Comparison of ENCODE assay signal across 8 cellular contexts in genomic region chr12:93571854-93572711, GRCh38. TPM values are rescaled to one million over a fixed set of nuclear protein-coding genes. Genes with fewer than 3 reads are reported as not detected.
DNase-seq lines count a peak whose midpoint lies in the region; ATAC-seq and TF ChIP-seq lines count a peak whose summit lies in the region.

Gene SOCS2, plus strand, starts transcription at chr12:93572675. Its CDS starts 223 bp downstream, at chr12:93572898.

- no peaks in the 10 kb centered on the region for H3K9me3 ChIP-seq in CD4-positive, alpha-beta T cell (ENCODE audit: control insufficient read depth, low read length)
- H3K9me3 ChIP-seq in RWPE2 (ENCODE audit: severe bottlenecking) (no peaks in the 10 kb centered on the region), iPS DF 6.9 (ENCODE audit: control insufficient read depth, insufficient read depth, low read length) (no peaks in the 10 kb centered on the region)

- intact Hi-C loops in CD4-positive, alpha-beta T cell (cut with DNase I, micrococcal nuclease): loop anchor here (2.0 to 10.0 kb wide), 6 partner anchors 70 to 1503 kb away; partner anchors contain the start of genes CRADD (in 1 of the 2), NDUFA12 (in 1 of the 2), NR2C1 (in 1 of the 2) and UBE2N (in 1 of the 2)

- in situ Hi-C loops in astrocyte of the cerebellum (cut with HindIII; ENCODE audit: low sequenced_read_pairs): no loop called here

- peak within 1 kb of the TSS; percentile 67 for H3K27ac ChIP-seq in CD4-positive, alpha-beta T cell (ENCODE audit: low read depth, low read length)
- H3K27ac ChIP-seq in RWPE2 (ENCODE audit: poor library complexity, severe bottlenecking): peak within 1 kb of the TSS; percentile 84
- H3K27ac ChIP-seq in iPS DF 6.9 (ENCODE audit: low read length): no peak within 1 kb of the TSS

- H3K9me3 Mint-ChIP-seq in CD4-positive, alpha-beta T cell: no peaks in the 10 kb centered on the region

- H3K4me3 ChIP-seq in HFF-Myc (replicated peaks; ENCODE audit: low read depth, low read length) (peak within 1 kb of the TSS; percentile 72), RWPE2 (ENCODE audit: severe bottlenecking) (peak within 1 kb of the TSS; percentile 61), astrocyte of the cerebellum (ENCODE audit: low read depth, low read length) (peak within 1 kb of the TSS; percentile 72), iPS DF 6.9 (ENCODE audit: low read length) (peak within 1 kb of the TSS; percentile 62), skeletal muscle cell (ENCODE audit: low read depth, low read length) (peak within 1 kb of the TSS; percentile 80)

- no peak for ATAC-seq in CD4-positive, alpha-beta T cell (ENCODE audit: poor library complexity)
- ATAC-seq in RWPE2 (ENCODE audit: low read depth): peak; percentile 9

- CTCF ChIA-PET in CD4-positive, alpha-beta T cell (lab: Charles Lee): interaction anchor here (1.7 kb wide), 2 partner anchors 69 to 529 kb away, joined by 4 to 9 read pairs; no protein-coding TSS in a partner anchor

- H3K27me3 ChIP-seq in CD4-positive, alpha-beta T cell (ENCODE audit: control insufficient read depth, insufficient read depth, low read length): no peaks in the 10 kb centered on the region
- no peaks in the 10 kb centered on the region for H3K27me3 ChIP-seq in RWPE2 (ENCODE audit: insufficient read depth, poor library complexity, severe bottlenecking)
- peaks cover 8% of the 10 kb centered on the region; the same call in 1 of the 2 replicates for H3K27me3 ChIP-seq in iPS DF 6.9 (ENCODE audit: control insufficient read depth, insufficient read depth, low read length)

- no CpG with 5 or more reads among the region's 71 CpGs for WGBS in iPS DF 6.9 (ENCODE audit: insufficient coverage, insufficient read length)

- POLR2A ChIA-PET in CD4-positive, alpha-beta T cell (lab: Charles Lee): interaction anchor here (2.4 to 3.1 kb wide), 2 partner anchors 105 to 529 kb away, joined by 8 to 15 read pairs; partner anchors contain the start of gene CRADD

- H3K36me3 Mint-ChIP-seq in CD4-positive, alpha-beta T cell (ENCODE audit: low read depth): peaks cover 32% of the 10 kb centered on the region

- H3K36me3 ChIP-seq in RWPE2 (ENCODE audit: low read depth): peaks cover 17% of the 10 kb centered on the region
- no peaks in the 10 kb centered on the region for H3K36me3 ChIP-seq in iPS DF 6.9 (ENCODE audit: control insufficient read depth, insufficient read depth, low read length)

- DNase-seq in CD4-positive, alpha-beta T cell: peak in 5 of 10 experiments; percentile 7 to 47 (median 19)
- DNase-seq in HFF-Myc (ENCODE audit: extremely low read depth, low read depth): no peak
- DNase-seq in RWPE2 (ENCODE audit: low spot score): no peak
- no peak for DNase-seq in astrocyte of the cerebellum (ENCODE audit: low read depth)
- DNase-seq in iPS DF 6.9 (ENCODE audit: low read depth, low spot score): no peak
- no peak for DNase-seq in skeletal muscle cell (ENCODE audit: low read depth)
- no peak for DNase-seq in activated gamma-delta T cell (lab: John Stamatoyannopoulos, UW)
- DNase-seq in NCI-H1105 (lab: John Stamatoyannopoulos, UW): no peak

- TF ChIP-seq CTCF in CD4-positive, alpha-beta T cell (IDR thresholded peaks at IDR 0.05): no peak
- TF ChIP-seq CTCF in HFF-Myc (IDR thresholded peaks at IDR 0.05; ENCODE audit: low read depth, low read length, missing control alignments) (no peak), RWPE2 (IDR thresholded peaks at IDR 0.05; ENCODE audit: poor library complexity, severe bottlenecking) (no peak), astrocyte of the cerebellum (IDR thresholded peaks at IDR 0.05; ENCODE audit: low read depth, low read length, missing control alignments) (no peak)

- no peaks in the 10 kb centered on the region for H3K27me3 Mint-ChIP-seq in CD4-positive, alpha-beta T cell

- peak within 1 kb of the TSS; percentile 95 for H3K4me3 Mint-ChIP-seq in CD4-positive, alpha-beta T cell

- H3K4me1 ChIP-seq in RWPE2 (ENCODE audit: insufficient read depth, poor library complexity, severe bottlenecking) (no peaks in the 10 kb centered on the region), iPS DF 6.9 (ENCODE audit: control insufficient read depth, insufficient read depth, low read length) (no peaks in the 10 kb centered on the region; the same call in 1 of the 2 replicates)

- peaks cover 38% of the 10 kb centered on the region for H3K4me1 Mint-ChIP-seq in CD4-positive, alpha-beta T cell (ENCODE audit: low read depth)

- peak within 1 kb of the TSS; percentile 37 for H3K27ac Mint-ChIP-seq in CD4-positive, alpha-beta T cell

RNA-seq across cellular contexts. Expression of gene SOCS2, which starts in this region (rescaled TPM):
- total RNA-seq in CD4-positive, alpha-beta T cell: 1 to 10 TPM; 4.1 to 4.2 TPM
